Comparison of ENCODE assay signal across 22 cellular contexts in the genomic region with DNA sequence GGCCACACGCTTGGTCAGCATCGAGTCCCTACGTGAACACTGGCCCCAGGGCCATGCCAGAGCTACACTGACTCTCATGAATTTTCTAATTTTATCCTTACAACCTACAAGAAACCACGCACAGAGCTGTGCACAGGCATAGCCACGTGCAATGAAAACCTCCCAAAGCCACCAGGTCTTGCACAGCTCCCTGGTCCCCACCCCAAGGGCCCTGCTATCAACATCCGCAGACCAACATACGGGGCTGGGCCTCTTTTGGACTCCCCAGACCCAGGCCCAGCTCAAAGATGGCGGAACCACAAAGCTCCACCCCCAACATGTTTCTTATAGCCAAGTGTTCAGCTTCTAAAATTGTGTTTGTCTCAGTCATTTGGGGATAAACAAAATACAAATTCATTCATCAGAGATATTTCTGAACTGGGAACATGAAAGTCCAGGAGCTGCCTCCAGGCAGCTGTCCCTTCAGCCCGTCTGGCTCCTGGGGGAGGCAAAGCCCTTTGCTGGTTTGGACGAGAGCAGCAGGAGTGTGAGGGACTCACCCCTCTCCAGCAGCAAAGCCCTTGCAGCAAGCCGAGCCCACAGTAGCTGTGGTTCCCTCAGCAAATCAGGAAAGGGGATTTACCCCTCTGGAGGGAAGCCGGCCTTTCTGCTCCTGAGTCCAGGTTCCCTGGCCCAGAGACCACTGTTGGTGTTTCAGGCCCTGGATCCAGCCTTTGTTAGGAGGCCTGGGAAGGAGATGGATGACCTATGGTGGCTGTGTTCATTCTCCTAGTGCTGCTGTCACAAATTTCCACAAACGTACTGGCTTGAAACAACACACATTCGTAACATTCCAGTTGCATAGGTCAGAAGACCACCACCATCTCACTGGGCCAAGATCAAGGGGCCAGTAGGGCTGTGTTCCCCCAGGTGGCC.
"Had no signal": no experiment of that assay in that cellular context is flagged by ENCODE, and none has a peak within 500 bp of the region (broad histone marks: within the 10 kb centered on the region; RNA-seq: fewer than 3 reads in every experiment).

No MANE protein-coding gene starts in this region.

- H3K36me3 Mint-ChIP-seq: activated naive CD4-positive, alpha-beta T cell treated with anti-CD3 and anti-CD28 coated beads, Interleukin-2, amount 50 U/mL, for 24 hours; brain; stimulated activated naive B cell treated with anti-CD40 and anti-IgM and Interleukin-4, amounts not matched to agents 10 μg/mL and 1 μg/mL and 100 μg/mL, for 72 hours; T-cell; type B pancreatic cell had no signal

- H3K9me3 Mint-ChIP-seq: activated naive CD4-positive, alpha-beta T cell treated with anti-CD3 and anti-CD28 coated beads, Interleukin-2, amount 50 U/mL, for 24 hours; activated T-cell treated with anti-CD3 and anti-CD28 coated beads, Interleukin-2, amount 50 U/mL, for 72 hours; effector memory CD8-positive, alpha-beta T cell; stimulated activated naive B cell treated with anti-CD40 and anti-IgM and Interleukin-4, amounts not matched to agents 10 μg/mL and 1 μg/mL and 100 μg/mL, for 72 hours; T-cell; T-helper 2 cell treated with Interferon-gamma antibody and Interleukin-4, amounts not matched to agents 5 μg/mL and 100 μg/mL, for 36 hours; type B pancreatic cell had no signal

- H3K27me3 Mint-ChIP-seq: activated naive CD4-positive, alpha-beta T cell treated with anti-CD3 and anti-CD28 coated beads, Interleukin-2, amount 50 U/mL, for 24 hours; stimulated activated naive B cell treated with anti-CD40 and anti-IgM and Interleukin-4, amounts not matched to agents 10 μg/mL and 1 μg/mL and 100 μg/mL, for 72 hours; type B pancreatic cell had no signal

- DNase-seq: activated CD4-positive, alpha-beta T cell treated with anti-CD3 and anti-CD28 coated beads for 1 hour; activated CD8-positive, alpha-beta memory T cell treated with anti-CD3 and anti-CD28 coated beads, Interleukin-2, amount 50 U/mL, for 4 hours; activated gamma-delta T cell; activated T-cell treated with anti-CD3 and anti-CD28 coated beads, Interleukin-2, amount 50 U/mL, for 72 hours; aorta; caudate nucleus; effector memory CD8-positive, alpha-beta T cell; esophagus squamous epithelium; gastrocnemius medialis; hippocampal formation; left ventricle myocardium superior; mammary epithelial cell; nucleus accumbens; small intestine; stimulated activated CD4-positive, alpha-beta T cell treated with anti-CD3 and anti-CD28 coated beads, Interleukin-15, amount 100 ng/mL, for 24 hours; stimulated activated naive B cell treated with anti-CD40 and anti-IgM and Interleukin-4, amounts not matched to agents 10 μg/mL and 1 μg/mL and 100 μg/mL, for 72 hours; T-cell had no signal

- H3K4me3 Mint-ChIP-seq: activated naive CD4-positive, alpha-beta T cell treated with anti-CD3 and anti-CD28 coated beads, Interleukin-2, amount 50 U/mL, for 24 hours; activated T-cell treated with anti-CD3 and anti-CD28 coated beads, Interleukin-2, amount 50 U/mL, for 72 hours; brain; effector memory CD8-positive, alpha-beta T cell; stimulated activated naive B cell treated with anti-CD40 and anti-IgM and Interleukin-4, amounts not matched to agents 10 μg/mL and 1 μg/mL and 100 μg/mL, for 72 hours; T-cell; T-helper 2 cell treated with Interferon-gamma antibody and Interleukin-4, amounts not matched to agents 5 μg/mL and 100 μg/mL, for 36 hours; type B pancreatic cell had no signal

- ATAC-seq: activated T-cell treated with anti-CD3 and anti-CD28 coated beads, Interleukin-2, amount 50 U/mL, for 72 hours; effector memory CD8-positive, alpha-beta T cell; gastrocnemius medialis; left ventricle myocardium superior; sciatic nerve; stimulated activated naive B cell treated with anti-CD40 and anti-IgM and Interleukin-4, amounts not matched to agents 10 μg/mL and 1 μg/mL and 100 μg/mL, for 72 hours; T-cell had no signal

- H3K27ac Mint-ChIP-seq: activated naive CD4-positive, alpha-beta T cell treated with anti-CD3 and anti-CD28 coated beads, Interleukin-2, amount 50 U/mL, for 24 hours; activated T-cell treated with anti-CD3 and anti-CD28 coated beads, Interleukin-2, amount 50 U/mL, for 72 hours; stimulated activated naive B cell treated with anti-CD40 and anti-IgM and Interleukin-4, amounts not matched to agents 10 μg/mL and 1 μg/mL and 100 μg/mL, for 72 hours; T-helper 2 cell treated with Interferon-gamma antibody and Interleukin-4, amounts not matched to agents 5 μg/mL and 100 μg/mL, for 36 hours; type B pancreatic cell had no signal
